ENCODE assay signal across 8 cellular contexts in the genomic region with DNA sequence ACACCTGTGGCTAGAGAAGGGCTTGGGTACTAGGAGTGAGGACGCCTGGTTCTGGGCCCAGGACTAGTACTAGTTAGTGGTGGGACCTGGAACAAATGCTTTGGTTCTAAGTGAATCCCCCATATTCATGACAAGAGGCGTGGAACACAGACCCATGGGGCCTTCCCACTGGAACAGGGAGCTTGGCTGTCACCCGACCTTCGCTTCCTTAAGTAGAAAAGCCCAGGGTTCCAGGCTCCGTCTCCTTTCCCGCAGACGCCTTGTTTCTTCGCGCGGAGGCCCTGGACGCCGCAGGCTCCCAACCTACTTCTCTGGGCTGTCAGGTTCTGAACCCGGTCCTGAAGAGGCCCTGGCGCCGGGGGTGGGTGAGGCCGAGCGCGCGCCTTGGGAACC. TPM values are rescaled to one million over a fixed set of nuclear protein-coding genes. Genes with fewer than 3 reads are reported as not detected.
DNase-seq lines count a peak whose midpoint lies in the region; ATAC-seq and TF ChIP-seq lines count a peak whose summit lies in the region.
"Not testable (repeated sequence)": the region's sequence is repeated elsewhere in the genome, so short reads cannot be mapped to it uniquely, and the experiment has no call there.

No MANE protein-coding gene starts in this region.

- peak overlapping the region; percentile 72 for H3K4me2 ChIP-seq in OCI-LY3 (ENCODE audit: low read length)

- H3K9me3 ChIP-seq in OCI-LY3 (ENCODE audit: insufficient read depth, low read length); right cardiac atrium (ENCODE audit: control insufficient read depth, low read length): not testable (repeated sequence)

- not testable (repeated sequence) for H3K27me3 Mint-ChIP-seq in activated T-cell treated with anti-CD3 and anti-CD28 coated beads, Interleukin-2, amount 50 U/mL, for 72 hours (ENCODE audit: low read depth); natural killer cell (ENCODE audit: low read depth in 2 of 2)

- H3K27ac Mint-ChIP-seq in activated T-cell treated with anti-CD3 and anti-CD28 coated beads, Interleukin-2, amount 50 U/mL, for 72 hours = peak overlapping the region; percentile 56
- peak overlapping the region; percentile 83 to 85 for H3K27ac Mint-ChIP-seq in natural killer cell
- H3K27ac Mint-ChIP-seq in stimulated activated effector memory CD8-positive, alpha-beta T cell treated with anti-CD3 and anti-CD28 coated beads, Interleukin-12 subunit alpha, Interleukin-12 subunit beta, amount 100 ng/mL, for 72 hours = peak overlapping the region; percentile 82

- not testable (repeated sequence) for H3K9ac ChIP-seq in OCI-LY3 (ENCODE audit: low read length)

- H3K27me3 ChIP-seq in ACC112 (ENCODE audit: insufficient read depth, low read length); OCI-LY3 (ENCODE audit: low read depth, low read length); right cardiac atrium (ENCODE audit: control insufficient read depth, insufficient read depth): not testable (repeated sequence)

- not testable (repeated sequence) for H4K20me1 ChIP-seq in OCI-LY3 (ENCODE audit: insufficient read depth, low read length)

- H3K4me3 Mint-ChIP-seq in activated T-cell treated with anti-CD3 and anti-CD28 coated beads, Interleukin-2, amount 50 U/mL, for 72 hours = peak overlapping the region; percentile 91 to 92
- peak overlapping the region; percentile 93 for H3K4me3 Mint-ChIP-seq in natural killer cell
- H3K4me3 Mint-ChIP-seq in stimulated activated effector memory CD8-positive, alpha-beta T cell treated with anti-CD3 and anti-CD28 coated beads, Interleukin-12 subunit alpha, Interleukin-12 subunit beta, amount 100 ng/mL, for 72 hours = peak overlapping the region; percentile 90

- peaks cover 56% of the 10 kb centered on the region for H3K4me1 Mint-ChIP-seq in activated T-cell treated with anti-CD3 and anti-CD28 coated beads, Interleukin-2, amount 50 U/mL, for 72 hours (ENCODE audit: low read depth)
- H3K4me1 Mint-ChIP-seq in natural killer cell = peaks cover 20 to 27% of the 10 kb centered on the region in 2 donors
- peaks cover 25% of the 10 kb centered on the region for H3K4me1 Mint-ChIP-seq in stimulated activated effector memory CD8-positive, alpha-beta T cell treated with anti-CD3 and anti-CD28 coated beads, Interleukin-12 subunit alpha, Interleukin-12 subunit beta, amount 100 ng/mL, for 72 hours

- not testable (repeated sequence) for TF ChIP-seq CTCF in GM12875 (IDR thresholded peaks at IDR 0.05; ENCODE audit: borderline replicate concordance, insufficient read depth, low read depth, low read length); OCI-LY3 (IDR thresholded peaks at IDR 0.05; ENCODE audit: low read depth, low read length); coronary artery (IDR thresholded peaks at IDR 0.05); natural killer cell (IDR thresholded peaks at IDR 0.05)

- 2% methylated on average over 15 of the region's 19 CpGs for WGBS in right cardiac atrium

- intact Hi-C loops in right cardiac atrium (cut with DNase I) = loop anchor here in 2 of 4 donors (5.0 kb wide), 2 partner anchors 66 to 276 kb away; a partner anchor contains a TSS
- intact Hi-C loops in natural killer cell (cut with micrococcal nuclease) = not testable (repeated sequence)

- not testable (repeated sequence) for H3K27ac ChIP-seq in ACC112 (ENCODE audit: low read depth, low read length); OCI-LY3 (ENCODE audit: low read length)
- peak overlapping the region; percentile 95 to 99 for H3K27ac ChIP-seq in coronary artery
- H3K27ac ChIP-seq in right cardiac atrium (ENCODE audit: low read length) = peak overlapping the region; percentile 50

- not testable (repeated sequence) for H3K36me3 Mint-ChIP-seq in activated T-cell treated with anti-CD3 and anti-CD28 coated beads, Interleukin-2, amount 50 U/mL, for 72 hours (ENCODE audit: insufficient read depth in 2 of 2); natural killer cell
- H3K36me3 Mint-ChIP-seq in stimulated activated effector memory CD8-positive, alpha-beta T cell treated with anti-CD3 and anti-CD28 coated beads, Interleukin-12 subunit alpha, Interleukin-12 subunit beta, amount 100 ng/mL, for 72 hours = peaks cover 18% of the 10 kb centered on the region

- H3K9me3 Mint-ChIP-seq in activated T-cell treated with anti-CD3 and anti-CD28 coated beads, Interleukin-2, amount 50 U/mL, for 72 hours; natural killer cell; stimulated activated effector memory CD8-positive, alpha-beta T cell treated with anti-CD3 and anti-CD28 coated beads, Interleukin-12 subunit alpha, Interleukin-12 subunit beta, amount 100 ng/mL, for 72 hours: not testable (repeated sequence)

- peaks cover 11% of the 10 kb centered on the region for H3K4me1 ChIP-seq in ACC112 (ENCODE audit: control insufficient read depth, insufficient read depth, low read length, unreplicated experiment)
- H3K4me1 ChIP-seq in OCI-LY3 (ENCODE audit: low read length); right cardiac atrium (ENCODE audit: control insufficient read depth, insufficient read depth, low read length): not testable (repeated sequence)

- peak overlapping the region; percentile 81 for H3K4me3 ChIP-seq in ACC112 (ENCODE audit: low read depth, low read length)
- H3K4me3 ChIP-seq in GM12875 (ENCODE audit: low read depth, low read length) = peak overlapping the region; percentile 36
- H3K4me3 ChIP-seq in OCI-LY3 (ENCODE audit: low read length) = peak overlapping the region; percentile 80
- peak overlapping the region; percentile 91 for H3K4me3 ChIP-seq in coronary artery
- peak overlapping the region; percentile 82 for H3K4me3 ChIP-seq in right cardiac atrium (ENCODE audit: low read length)

- not testable (repeated sequence) for ATAC-seq in activated T-cell treated with anti-CD3 and anti-CD28 coated beads, Interleukin-2, amount 50 U/mL, for 72 hours (replicated peaks in 1 of 2); right cardiac atrium; natural killer cell; stimulated activated effector memory CD8-positive, alpha-beta T cell treated with anti-CD3 and anti-CD28 coated beads, Interleukin-12 subunit alpha, Interleukin-12 subunit beta, amount 100 ng/mL, for 72 hours

- DNase-seq in activated T-cell treated with anti-CD3 and anti-CD28 coated beads, Interleukin-2, amount 50 U/mL, for 72 hours; coronary artery (ENCODE audit: low spot score); natural killer cell; stimulated activated effector memory CD8-positive, alpha-beta T cell treated with anti-CD3 and anti-CD28 coated beads, Interleukin-12 subunit alpha, Interleukin-12 subunit beta, amount 100 ng/mL, for 72 hours (ENCODE audit: low spot score in 2 of 2): not testable (repeated sequence)
- DNase-seq in right cardiac atrium = peak in 2 of 3 donors; percentile 68 to 69

- not testable (repeated sequence) for H3K36me3 ChIP-seq in ACC112 (ENCODE audit: insufficient read depth, low read length); OCI-LY3 (replicated peaks; ENCODE audit: low read depth, low read length)

- H3K79me2 ChIP-seq in ACC112 (ENCODE audit: control insufficient read depth, insufficient read depth, low read length, unreplicated experiment); OCI-LY3 (ENCODE audit: low read length): not testable (repeated sequence)

- H2AFZ ChIP-seq in ACC112 (ENCODE audit: low read length, unreplicated experiment); OCI-LY3 (ENCODE audit: low read depth, low read length): not testable (repeated sequence)

RNA-seq across cellular contexts. Expression of a gene that starts 5.0 kb away (rescaled TPM):
- total RNA-seq in activated T-cell treated with anti-CD3 and anti-CD28 coated beads, Interleukin-2, amount 50 U/mL, for 72 hours = 10 to 100 TPM; 21.9 to 23.6 TPM
- 10 to 100 TPM in 1 of 4 donors, 1 to 10 TPM in 3; 8.0 to 11.5 (median 8.6) TPM for total RNA-seq in right cardiac atrium
- 6.8 TPM for polyA plus RNA-seq in right cardiac atrium
- total RNA-seq in natural killer cell = 10 to 100 TPM; 30.9 to 44.8 (median 34.5) TPM

RNA-seq across cellular contexts. Expression of a gene that starts 55.2 kb away (rescaled TPM):
- 10 to 100 TPM; 12.5 to 14.8 TPM for total RNA-seq in activated T-cell treated with anti-CD3 and anti-CD28 coated beads, Interleukin-2, amount 50 U/mL, for 72 hours
- total RNA-seq in right cardiac atrium (10 to 100 TPM in 2 of 4 donors, 1 to 10 TPM in 2; 9.3 to 11.4 (median 10.1) TPM), natural killer cell (1 to 10 TPM; 2.9 to 5.9 (median 5.7) TPM)
- 13.1 TPM for polyA plus RNA-seq in right cardiac atrium

Comparison
In these comparisons a context has a peak if more than half of its experiments do, and no peak if none do; other contexts are left out.
1. H3K4me3 ChIP-seq: peak in every context shown above with its lines; median percentile 91 in coronary artery; 82 in right cardiac atrium; 81 in ACC112; 80 in OCI-LY3; 36 in GM12875.